Comparison of ENCODE assay signal across 1 cellular context in the genomic region with DNA sequence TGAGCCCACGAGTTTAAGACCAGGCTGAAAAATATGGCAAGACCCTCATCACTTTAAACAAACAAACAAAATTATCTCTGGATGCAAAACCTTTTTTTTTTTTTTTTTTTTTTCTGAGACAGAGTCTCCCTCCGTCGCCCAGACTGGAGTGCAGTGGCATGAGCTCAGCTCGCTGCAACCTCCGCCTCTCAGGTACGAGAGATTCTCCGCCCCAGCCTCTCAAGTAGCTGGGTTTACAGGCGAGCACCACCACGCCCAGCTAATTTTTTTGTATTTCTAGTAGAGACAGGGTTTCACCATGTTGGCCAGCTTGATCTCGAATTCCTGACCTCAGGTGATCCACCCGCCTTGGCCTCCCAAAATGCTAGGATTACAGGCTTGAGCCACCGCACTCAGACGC. TPM values are rescaled to one million over a fixed set of nuclear protein-coding genes. Genes with fewer than 3 reads are reported as not detected.
"Had no signal": no experiment of that assay in that cellular context is flagged by ENCODE, and none has a peak within 500 bp of the region (broad histone marks: within the 10 kb centered on the region; RNA-seq: fewer than 3 reads in every experiment).

No MANE protein-coding gene starts in this region.

RNA-seq across cellular contexts. Expression of gene CBR3, which starts 4.9 kb away (rescaled TPM):
- total RNA-seq: left lobe of liver had no signal
